In the genomic region with DNA sequence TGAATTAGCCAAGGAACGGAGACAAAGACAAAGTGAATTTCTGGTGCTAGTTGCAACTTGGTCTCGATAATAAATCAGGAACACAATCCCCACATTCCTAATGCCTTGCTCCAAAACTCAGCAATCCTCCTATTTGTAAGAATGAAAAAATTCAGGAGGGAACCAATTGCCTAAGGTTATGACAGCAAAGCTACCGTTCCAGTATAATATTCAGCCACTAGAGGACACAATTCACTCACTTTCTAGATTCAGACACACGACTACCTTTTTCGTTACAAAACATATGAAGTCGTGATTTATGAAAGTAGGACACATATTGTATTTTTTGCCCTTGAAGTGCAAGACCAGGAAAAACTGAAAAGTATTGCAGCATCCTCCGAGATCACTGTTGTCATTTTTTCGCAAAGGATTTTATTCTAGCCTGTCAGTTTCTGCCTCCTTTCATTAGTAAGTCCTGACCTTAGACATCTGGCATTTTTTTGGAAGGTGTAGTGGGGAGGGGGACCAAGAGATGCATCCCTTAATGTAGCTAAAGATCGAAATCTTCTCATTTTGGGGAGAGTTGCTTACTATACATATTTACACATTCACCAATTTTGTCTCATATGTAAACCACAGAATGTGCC, we compare ENCODE assay signal across 8 cellular contexts.
DNase-seq lines count a peak whose midpoint lies in the region; ATAC-seq lines count a peak whose summit lies in the region.

No MANE protein-coding gene starts in this region.

- ATAC-seq in CD4-positive, CD25-positive, alpha-beta regulatory T cell (ENCODE audit: low read depth in 2 of 2), result no peak
- no peak for ATAC-seq in HG03520 (IDR thresholded peaks at IDR 0.05; ENCODE audit: unreplicated experiment)

- no peak overlapping the region for H3K27ac ChIP-seq in CD4-positive, CD25-positive, alpha-beta regulatory T cell (ENCODE audit: insufficient read depth, low read length, poor library complexity, severe bottlenecking)

- H3K27me3 ChIP-seq in CD4-positive, CD25-positive, alpha-beta regulatory T cell (ENCODE audit: control insufficient read depth, insufficient read depth, low read length), result no peaks in the 10 kb centered on the region

- H3K27me3 Mint-ChIP-seq in CD4-positive, CD25-positive, alpha-beta regulatory T cell, result no peaks in the 10 kb centered on the region

- peak in 1 of 3 donors; percentile 25 for DNase-seq in CD4-positive, CD25-positive, alpha-beta regulatory T cell
- DNase-seq in HT-29 (ENCODE audit: low spot score) (peak; percentile 64), SW480 (ENCODE audit: low spot score) (peak; percentile 52), globus pallidus (ENCODE audit: low spot score) (peak; percentile 28), putamen (ENCODE audit: low spot score) (peak; percentile 27), ureter (ENCODE audit: low spot score) (no peak)
- no peak for DNase-seq in stimulated activated CD8-positive, alpha-beta memory T cell treated with anti-CD3 and anti-CD28 coated beads, Interleukin-4, amount 100 ng/mL, for 48 hours

- H3K4me1 Mint-ChIP-seq in CD4-positive, CD25-positive, alpha-beta regulatory T cell, result peaks cover 9 to 56% (median 42%) of the 10 kb centered on the region in 4 donors

- no peak overlapping the region for H3K4me3 ChIP-seq in CD4-positive, CD25-positive, alpha-beta regulatory T cell (ENCODE audit: low read depth, low read length)

- peak overlapping the region in 2 of 3 donors; percentile 14 to 80 for H3K27ac Mint-ChIP-seq in CD4-positive, CD25-positive, alpha-beta regulatory T cell

- no peaks in the 10 kb centered on the region for H3K9me3 ChIP-seq in CD4-positive, CD25-positive, alpha-beta regulatory T cell (ENCODE audit: control insufficient read depth in 2 of 2, low read length in 2 of 2)

- peaks cover 96% of the 10 kb centered on the region for H3K36me3 ChIP-seq in CD4-positive, CD25-positive, alpha-beta regulatory T cell (ENCODE audit: control insufficient read depth, insufficient read depth, low read length)

- peaks cover 19% of the 10 kb centered on the region for H3K4me1 ChIP-seq in CD4-positive, CD25-positive, alpha-beta regulatory T cell (ENCODE audit: control insufficient read depth, insufficient read depth, low read length, poor library complexity, severe bottlenecking)

- H3K4me3 Mint-ChIP-seq in CD4-positive, CD25-positive, alpha-beta regulatory T cell, result no peak overlapping the region

- H3K36me3 Mint-ChIP-seq in CD4-positive, CD25-positive, alpha-beta regulatory T cell, result peaks cover 62% of the 10 kb centered on the region

- no peaks in the 10 kb centered on the region for H3K9me3 Mint-ChIP-seq in CD4-positive, CD25-positive, alpha-beta regulatory T cell

Comparison
In these comparisons a context has a peak if more than half of its experiments do, and no peak if none do; other contexts are left out.
1. DNase-seq: peak in HT-29 (single experiment), SW480 (single experiment), globus pallidus (single experiment) and putamen (single experiment); none in ureter (single experiment) and stimulated activated CD8-positive, alpha-beta memory T cell treated with anti-CD3 and anti-CD28 coated beads, Interleukin-4, amount 100 ng/mL, for 48 hours (single experiment).